ENCODE assay signal across 7 cellular contexts in the genomic region with DNA sequence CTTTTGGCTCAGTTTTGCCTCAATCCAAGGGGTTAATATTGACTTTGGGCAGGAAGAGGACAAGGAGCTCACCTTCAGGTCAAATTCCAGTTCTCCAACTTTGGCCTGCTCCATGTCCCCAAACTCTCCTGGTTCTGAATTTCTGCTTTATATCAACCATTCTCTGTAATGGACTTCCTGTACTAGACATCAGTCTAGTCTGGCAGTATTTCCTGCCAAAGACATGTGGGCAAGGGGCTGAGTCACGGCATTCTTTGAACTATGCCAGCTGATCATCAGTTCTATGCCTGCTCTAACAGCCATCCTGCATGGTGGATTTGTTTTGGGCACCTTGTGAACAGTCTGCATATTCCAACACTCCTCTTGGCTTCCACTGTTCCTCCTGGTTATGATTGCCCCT.
A peak's percentile ranks its signal among the peaks of the same experiment; 100 is the strongest.
DNase-seq lines count a peak whose midpoint lies in the region; ATAC-seq lines count a peak whose summit lies in the region.

No MANE protein-coding gene starts in this region.

- ATAC-seq in HG03095 (IDR thresholded peaks at IDR 0.05; ENCODE audit: unreplicated experiment) = no peak
- no peak for ATAC-seq in GM19395 (IDR thresholded peaks at IDR 0.05; ENCODE audit: unreplicated experiment)

- DNase-seq in HS-5 (ENCODE audit: low read depth) (peak; percentile 39), fibroblast of gingiva (ENCODE audit: low read depth) (peak; percentile 64), hippocampal formation (lab: John Stamatoyannopoulos, UW) (no peak)
- peak; percentile 61 to 65 for DNase-seq in activated CD4-positive, alpha-beta T cell treated with anti-CD3 and anti-CD28 coated beads for 4 hours
- DNase-seq in stimulated activated CD8-positive, alpha-beta memory T cell treated with anti-CD3 and anti-CD28 coated beads, Interleukin-2, amount 100 ng/mL, for 1 hour (ENCODE audit: low read depth in 2 of 2) = peak; percentile 32 to 45

Comparison
In these comparisons a context has a peak if more than half of its experiments do, and no peak if none do; other contexts are left out.
1. DNase-seq: peak in HS-5 (single experiment), activated CD4-positive, alpha-beta T cell treated with anti-CD3 and anti-CD28 coated beads for 4 hours (2 of 2), fibroblast of gingiva (single experiment) and stimulated activated CD8-positive, alpha-beta memory T cell treated with anti-CD3 and anti-CD28 coated beads, Interleukin-2, amount 100 ng/mL, for 1 hour (2 of 2); none in hippocampal formation (0 of 2).